13 cellular contexts compared by ENCODE assay signal in the genomic region with DNA sequence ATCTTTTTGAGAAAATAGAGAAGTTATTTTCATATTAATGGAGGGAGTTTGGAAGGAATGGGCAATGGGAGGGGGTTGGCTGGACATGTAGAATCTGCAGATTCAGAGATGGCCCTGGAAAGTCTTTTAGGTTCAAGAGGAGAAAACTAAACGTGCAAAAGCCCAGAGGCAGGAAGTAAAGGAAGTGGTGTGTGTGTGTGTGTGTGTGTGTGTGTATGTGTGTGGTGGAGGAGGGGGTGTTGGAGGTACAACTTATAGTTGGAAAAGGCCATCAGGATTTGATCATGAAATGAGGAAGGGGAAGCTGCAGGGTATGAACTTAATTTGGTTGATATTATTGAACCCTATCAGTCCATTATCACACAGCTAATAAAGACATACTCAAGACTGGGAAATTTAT. TPM values are rescaled to one million over a fixed set of nuclear protein-coding genes. Genes with fewer than 3 reads are reported as not detected.
DNase-seq lines count a peak whose midpoint lies in the region; ATAC-seq and TF ChIP-seq lines count a peak whose summit lies in the region.
"Had no signal": no experiment of that assay in that cellular context is flagged by ENCODE, and none has a peak within 500 bp of the region (broad histone marks: within the 10 kb centered on the region; RNA-seq: fewer than 3 reads in every experiment).

No MANE protein-coding gene starts in this region.

- POLR2A ChIA-PET in Caco-2 (lab: Charles Lee) = no interaction called here

- no peak overlapping the region for H3K27ac Mint-ChIP-seq in activated naive CD4-positive, alpha-beta T cell treated with anti-CD3 and anti-CD28 coated beads, Interleukin-2, amount 10 ng/mL, durations not matched to agents 7 days and 5 days
- peak overlapping the region; percentile 2 for H3K27ac Mint-ChIP-seq in Caco-2 (ENCODE audit: unreplicated experiment)

- H3K4me1 Mint-ChIP-seq in activated naive CD4-positive, alpha-beta T cell treated with anti-CD3 and anti-CD28 coated beads, Interleukin-2, amount 10 ng/mL, durations not matched to agents 7 days and 5 days = peaks cover 30% of the 10 kb centered on the region
- H3K4me1 Mint-ChIP-seq in Caco-2 (ENCODE audit: low read depth, unreplicated experiment) = peaks cover 7% of the 10 kb centered on the region

- H3K4me3 ChIP-seq in Caco-2 (ENCODE audit: low read depth, low read length) (no peak overlapping the region), neutrophil (ENCODE audit: low read depth in 1 of 2, low read length in 1 of 2) (no peak overlapping the region), ascending aorta (no peak overlapping the region)
- H3K4me3 ChIP-seq: GM23248 had no signal

- H3K9me3 ChIP-seq in Caco-2 (no peaks in the 10 kb centered on the region), neutrophil (no peaks in the 10 kb centered on the region), ascending aorta (no peaks in the 10 kb centered on the region)
- H3K9me3 ChIP-seq: BE2C had no signal

- peaks cover 10% of the 10 kb centered on the region for H3K27me3 Mint-ChIP-seq in activated naive CD4-positive, alpha-beta T cell treated with anti-CD3 and anti-CD28 coated beads, Interleukin-2, amount 10 ng/mL, durations not matched to agents 7 days and 5 days
- no peaks in the 10 kb centered on the region for H3K27me3 Mint-ChIP-seq in Caco-2 (ENCODE audit: insufficient read depth, unreplicated experiment)
- H3K27me3 Mint-ChIP-seq: CD8-positive, alpha-beta memory T cell had no signal

- DNase-seq in activated naive CD4-positive, alpha-beta T cell treated with anti-CD3 and anti-CD28 coated beads, Interleukin-2, amount 10 ng/mL, durations not matched to agents 7 days and 5 days = peak; percentile 33
- DNase-seq in activated naive CD4-positive, alpha-beta T cell (lab: John Stamatoyannopoulos, UW) = no peak
- DNase-seq in Caco-2 (no peak), KBM-7 (peak; percentile 27), ascending aorta (ENCODE audit: low spot score in 2 of 2) (no peak)
- DNase-seq: BE2C; CD8-positive, alpha-beta memory T cell; DMS53; GM23248 had no signal

- H3K4me3 Mint-ChIP-seq in activated naive CD4-positive, alpha-beta T cell treated with anti-CD3 and anti-CD28 coated beads, Interleukin-2, amount 10 ng/mL, durations not matched to agents 7 days and 5 days = no peak overlapping the region
- H3K4me3 Mint-ChIP-seq in Caco-2 (ENCODE audit: unreplicated experiment) = no peak overlapping the region

- CTCF ChIA-PET in activated naive CD4-positive, alpha-beta T cell treated with anti-CD3 and anti-CD28 coated beads, Interleukin-2, amount 10 ng/mL, durations not matched to agents 7 days and 5 days (lab: Charles Lee) = interaction anchor here (1.0 kb wide), 1 partner anchor 400 kb away, joined by 3 read pairs; no protein-coding TSS in a partner anchor
- CTCF ChIA-PET in Caco-2 (lab: Charles Lee) = no interaction called here

- no TSS peak for BruUV-seq in Caco-2 (replicated peaks; lab: Mats Ljungman, UMichigan)

- TF ChIP-seq CTCF in Caco-2 (IDR thresholded peaks at IDR 0.05; ENCODE audit: insufficient read depth in 1 of 2, low read depth in 1 of 2, low read length in 1 of 2, severe bottlenecking in 1 of 2, unreplicated experiment in 1 of 2) = no peak
- no peak for TF ChIP-seq CTCF in neutrophil (IDR thresholded peaks at IDR 0.05)
- TF ChIP-seq CTCF in ascending aorta (IDR thresholded peaks at IDR 0.05) = no peak

- peaks cover 7% of the 10 kb centered on the region for H3K36me3 Mint-ChIP-seq in activated naive CD4-positive, alpha-beta T cell treated with anti-CD3 and anti-CD28 coated beads, Interleukin-2, amount 10 ng/mL, durations not matched to agents 7 days and 5 days
- H3K36me3 Mint-ChIP-seq in Caco-2 (ENCODE audit: insufficient read depth, unreplicated experiment) = no peaks in the 10 kb centered on the region
- H3K36me3 Mint-ChIP-seq: CD8-positive, alpha-beta memory T cell had no signal

- peaks cover 31% of the 10 kb centered on the region for H3K4me1 ChIP-seq in Caco-2
- peaks cover 8 to 28% of the 10 kb centered on the region in 2 experiments for H3K4me1 ChIP-seq in neutrophil (ENCODE audit: control insufficient read depth in 1 of 2, insufficient read depth in 1 of 2, low read depth in 1 of 2, low read length in 1 of 2)
- H3K4me1 ChIP-seq in ascending aorta = peaks cover 0 to 7% of the 10 kb centered on the region in 2 donors

- H3K36me3 ChIP-seq in Caco-2 (ENCODE audit: control insufficient read depth, insufficient read depth, low read length) (no peaks in the 10 kb centered on the region), neutrophil (no peaks in the 10 kb centered on the region), ascending aorta (no peaks in the 10 kb centered on the region)
- H3K36me3 ChIP-seq: BE2C had no signal

- H3K27me3 ChIP-seq in Caco-2 (replicated peaks; ENCODE audit: control insufficient read depth, insufficient read depth, low read length) (no peaks in the 10 kb centered on the region), neutrophil (no peaks in the 10 kb centered on the region), ascending aorta (no peaks in the 10 kb centered on the region)

- ATAC-seq in HG03108 (IDR thresholded peaks at IDR 0.05; ENCODE audit: unreplicated experiment) = no peak
- ATAC-seq: HCT116 had no signal

- in situ Hi-C loops in KBM-7 (cut with MboI; ENCODE audit: low pct_unique_long_range_greater_than_20kb, low sequenced_read_pairs) = no loop called here

- peaks cover 4% of the 10 kb centered on the region for H3K9me3 Mint-ChIP-seq in activated naive CD4-positive, alpha-beta T cell treated with anti-CD3 and anti-CD28 coated beads, Interleukin-2, amount 10 ng/mL, durations not matched to agents 7 days and 5 days
- peaks cover 11% of the 10 kb centered on the region for H3K9me3 Mint-ChIP-seq in Caco-2 (ENCODE audit: unreplicated experiment)
- H3K9me3 Mint-ChIP-seq: CD8-positive, alpha-beta memory T cell had no signal

- H3K27ac ChIP-seq in neutrophil (peak overlapping the region; percentile 27), ascending aorta (no peak overlapping the region)
- H3K27ac ChIP-seq: GM23248, HL-60 had no signal

- intact Hi-C loops in Caco-2 (cut with micrococcal nuclease; ENCODE audit: unreplicated experiment) (no loop called here), ascending aorta (cut with DNase I) (no loop called here)

RNA-seq across cellular contexts. Expression of gene LPP, which starts 5.6 kb away (rescaled TPM):
- total RNA-seq in Caco-2 (2022) (120 and 147 TPM in 2 replicates), ascending aorta (1,791 TPM)

Comparison
In these comparisons a context has a peak if more than half of its experiments do, and no peak if none do; other contexts are left out.
1. DNase-seq: peak in activated naive CD4-positive, alpha-beta T cell treated with anti-CD3 and anti-CD28 coated beads, Interleukin-2, amount 10 ng/mL, durations not matched to agents 7 days and 5 days (single experiment) and KBM-7 (single experiment); none in activated naive CD4-positive, alpha-beta T cell (0 of 4), Caco-2 (0 of 2) and ascending aorta (0 of 2).
2. RNA of gene LPP, which starts 5.6 kb away (total RNA-seq): 1,791 TPM in ascending aorta (single experiment); 120 to 147 TPM in Caco-2; every median in the first group is over 10 times any median in the second.